ENCODE assay signal across 5 cellular contexts in the genomic region with DNA sequence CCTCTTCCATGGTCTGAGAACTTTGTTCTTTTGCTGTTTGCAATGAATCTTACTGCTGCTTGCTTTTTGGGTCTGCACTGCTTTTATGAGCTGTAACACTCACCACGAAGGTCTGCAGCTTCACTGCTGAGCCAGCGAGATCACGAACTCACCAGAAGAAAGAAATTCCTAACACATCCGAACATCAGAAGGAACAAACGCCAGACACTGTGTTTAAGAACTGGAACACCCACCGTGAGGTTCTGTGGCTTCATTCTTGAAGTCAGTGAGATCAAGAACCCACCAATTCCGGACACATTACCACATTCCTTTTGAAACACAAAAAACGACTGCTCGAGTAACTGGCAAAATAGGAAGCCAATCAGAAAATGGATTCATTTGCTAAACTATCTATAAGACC.
"Had no signal": no experiment of that assay in that cellular context is flagged by ENCODE, and none has a peak within 500 bp of the region (broad histone marks: within the 10 kb centered on the region; RNA-seq: fewer than 3 reads in every experiment).

No MANE protein-coding gene starts in this region.

- DNase-seq: IMR-90, KBM-7 had no signal

- H3K36me3 Mint-ChIP-seq: IgD-negative memory B cell had no signal

- H3K4me1 Mint-ChIP-seq: IgD-negative memory B cell had no signal

- H3K27me3 Mint-ChIP-seq: IgD-negative memory B cell had no signal

- H3K27ac ChIP-seq: HL-60 had no signal

- H3K27ac Mint-ChIP-seq: IgD-negative memory B cell had no signal

- H3K4me3 Mint-ChIP-seq: IgD-negative memory B cell had no signal

- H3K4me3 ChIP-seq: K562 had no signal
